ENCODE assay signal across 7 cellular contexts in genomic region chr22:25613114-25613513, GRCh38. TPM values are rescaled to one million over a fixed set of nuclear protein-coding genes. Genes with fewer than 3 reads are reported as not detected.
A peak's percentile ranks its signal among the peaks of the same experiment; 100 is the strongest.
DNase-seq lines count a peak whose midpoint lies in the region; ATAC-seq, FAIRE-seq and TF ChIP-seq lines count a peak whose summit lies in the region.
"Not testable (repeated sequence)": the region's sequence is repeated elsewhere in the genome, so short reads cannot be mapped to it uniquely, and the experiment has no call there.

No MANE protein-coding gene starts in this region.

- peaks cover 32% of the 10 kb centered on the region for H3K79me2 ChIP-seq in GM23338 (replicated peaks; ENCODE audit: insufficient read depth)
- not testable (repeated sequence) for H3K79me2 ChIP-seq in GM12878 (ENCODE audit: control insufficient read depth, insufficient read depth, low read length); H1 (ENCODE audit: control insufficient read depth in 1 of 2, insufficient read depth in 2 of 2, low read length in 2 of 2); HepG2 (ENCODE audit: insufficient read depth, low read length)

- not testable (repeated sequence) for H3K4ac ChIP-seq in H1 (replicated peaks; ENCODE audit: insufficient read length, low read depth, low read length)

- no CpG with 5 or more reads among the region's 3 CpGs for WGBS in GM12878 (ENCODE audit: insufficient coverage, insufficient replicate concordance, low lambda C conversion rate, missing lambda C conversion rate)
- no CpG with 5 or more reads among the region's 3 CpGs for WGBS in H1 (ENCODE audit: extremely low coverage in 1 of 2, insufficient coverage in 1 of 2, insufficient read length in 1 of 2, insufficient replicate concordance in 2 of 2, low coverage in 1 of 2, low lambda C conversion rate in 2 of 2, missing lambda C conversion rate in 1 of 2), 2 experiments
- no CpG with 5 or more reads among the region's 3 CpGs for WGBS in HepG2 (ENCODE audit: low lambda C conversion rate)

- H3K27me3 ChIP-seq in GM23338 (ENCODE audit: insufficient read depth); GM12878 (replicated peaks in 1 of 2; ENCODE audit: control insufficient read depth in 2 of 2, insufficient read depth in 2 of 2, low read length in 1 of 2); H1 (replicated peaks in 1 of 4; ENCODE audit: control insufficient read depth in 3 of 4, extremely low read depth in 1 of 4, insufficient read depth in 3 of 4, low read length in 3 of 4); HepG2 (ENCODE audit: control insufficient read depth in 1 of 2, insufficient read depth in 2 of 2, low read length in 2 of 2): not testable (repeated sequence)

- H4K91ac ChIP-seq in H1 (replicated peaks; ENCODE audit: insufficient read length, low read length): not testable (repeated sequence)

- H3F3A ChIP-seq in GM23338 (replicated peaks; ENCODE audit: low read depth): not testable (repeated sequence)

- intact Hi-C loops in GM12878 (cut with micrococcal nuclease; ENCODE audit: unreplicated experiment); HepG2 (cut with micrococcal nuclease; ENCODE audit: unreplicated experiment): not testable (repeated sequence)

- peak; percentile 66 for ATAC-seq in GM23338
- ATAC-seq in GM12878, HepG2: not testable (repeated sequence)

- TF ChIP-seq POLR2A in GM12891 (IDR thresholded peaks at IDR 0.05; ENCODE audit: low read depth, low read length); GM12878 (IDR thresholded peaks at IDR 0.05; ENCODE audit: low read depth, low read length); H1 (IDR thresholded peaks at IDR 0.05; ENCODE audit: control extremely low read depth in 1 of 2, low read depth in 2 of 2, low read length in 2 of 2); HepG2 (IDR thresholded peaks at IDR 0.05; ENCODE audit: insufficient read depth in 1 of 2, low read depth in 2 of 2, low read length in 2 of 2): not testable (repeated sequence)

- not testable (repeated sequence) for H3K4me1 ChIP-seq in GM23338 (ENCODE audit: insufficient read depth); GM12878 (ENCODE audit: control insufficient read depth, insufficient read depth, low read length); H1 (replicated peaks in 1 of 4; ENCODE audit: control insufficient read depth in 3 of 4, insufficient read depth in 4 of 4, low read length in 3 of 4); HepG2 (ENCODE audit: insufficient read depth, low read length)

- not testable (repeated sequence) for H3K9me3 ChIP-seq in GM12878 (replicated peaks; ENCODE audit: control insufficient read depth, insufficient read depth, low read length); H1 (ENCODE audit: insufficient read depth in 2 of 2, low read depth in 1 of 2, low read length in 1 of 2); HepG2 (ENCODE audit: low read length)

- H4K5ac ChIP-seq in H1 (ENCODE audit: insufficient read length, low read depth, low read length): not testable (repeated sequence)

- H3K23me2 ChIP-seq in H1 (ENCODE audit: low read depth, low read length): not testable (repeated sequence)

- H3K23ac ChIP-seq in H1 (ENCODE audit: insufficient read length): not testable (repeated sequence)

- not testable (repeated sequence) for H3K9me2 ChIP-seq in GM23338 (ENCODE audit: insufficient read depth)

- not testable (repeated sequence) for H2BK15ac ChIP-seq in H1 (ENCODE audit: low read length)

- peaks cover 12% of the 10 kb centered on the region; the same call in 2 of the 3 replicates for H3K36me3 Mint-ChIP-seq in GM23338 (ENCODE audit: low read depth)

- in situ Hi-C loops in GM12878 (cut with MboI); HepG2 (cut with HindIII; ENCODE audit: extremely low pct_ligation_motif_present, low pct_unique_long_range_greater_than_20kb): not testable (repeated sequence)

- CTCF ChIA-PET in GM12878 (lab: Yijun Ruan, JAX); H1 (lab: Charles Lee; ENCODE audit: partially characterized antibody); HepG2 (lab: Yijun Ruan, JAX; ENCODE audit: low intra/inter-chr PET ratio, low total read pairs): not testable (repeated sequence)

- H3K9ac ChIP-seq in GM12878 (ENCODE audit: control insufficient read depth, insufficient read depth, low read length); H1 (replicated peaks in 1 of 4; ENCODE audit: extremely low read depth in 1 of 4, low read depth in 3 of 4, low read length in 3 of 4); HepG2 (ENCODE audit: insufficient read depth, low read depth, low read length): not testable (repeated sequence)

- H3K4me1 Mint-ChIP-seq in GM23338: peaks cover 14% of the 10 kb centered on the region

- not testable (repeated sequence) for H3K4me3 Mint-ChIP-seq in GM23338

- not testable (repeated sequence) for DNase-seq in GM12891 (ENCODE audit: insufficient read length, low spot score); GM18507 (ENCODE audit: extremely low spot score, insufficient read length, low read depth); GM23338 (ENCODE audit: low spot score); GM12878 (ENCODE audit: low read depth, low spot score); H1 (ENCODE audit: low read depth in 1 of 2, low spot score in 2 of 2); HepG2 (ENCODE audit: low spot score); urothelium cell line (ENCODE audit: low spot score)

- not testable (repeated sequence) for H2BK12ac ChIP-seq in H1 (ENCODE audit: low read depth, low read length)

- not testable (repeated sequence) for H3K4me3 ChIP-seq in GM23338; GM12878; H1 (ENCODE audit: extremely low read depth in 1 of 4, insufficient read depth in 2 of 4, low read depth in 3 of 4, low read length in 4 of 4); HepG2 (replicated peaks in 1 of 3; ENCODE audit: insufficient read depth in 1 of 3, low read depth in 2 of 3, low read length in 3 of 3)

- not testable (repeated sequence) for H2BK5ac ChIP-seq in H1 (ENCODE audit: low read depth, low read length)

- H3K18ac ChIP-seq in H1 (ENCODE audit: extremely low read depth, low read length): not testable (repeated sequence)

- not testable (repeated sequence) for H3K27ac Mint-ChIP-seq in GM23338

- not testable (repeated sequence) for TF ChIP-seq CTCF in GM23338 (conservative IDR thresholded peaks at IDR 0.05; ENCODE audit: low read depth in 2 of 2); GM12878 (IDR thresholded peaks at IDR 0.05 in 2 of 3, conservative IDR thresholded peaks at IDR 0.05 in 1 of 3; ENCODE audit: control insufficient read depth in 2 of 3, extremely low read depth in 1 of 3, insufficient read depth in 1 of 3, low read depth in 3 of 3, low read length in 3 of 3); H1 (IDR thresholded peaks at IDR 0.05; ENCODE audit: control extremely low read depth in 1 of 3, insufficient read depth in 1 of 3, low read depth in 1 of 3, low read length in 3 of 3); HepG2 (CRISPR knock-in tag; IDR thresholded peaks at IDR 0.05)

- H4K20me1 ChIP-seq in GM23338 (replicated peaks; ENCODE audit: insufficient read depth); GM12878 (ENCODE audit: control insufficient read depth, insufficient read depth); H1 (replicated peaks in 1 of 2; ENCODE audit: control insufficient read depth in 1 of 2, insufficient read depth in 2 of 2, low read length in 2 of 2); HepG2 (ENCODE audit: insufficient read depth, low read length): not testable (repeated sequence)

- TF ChIP-seq RAD21 in GM12878 (IDR thresholded peaks at IDR 0.05; ENCODE audit: insufficient read depth, low read depth, low read length); H1 (IDR thresholded peaks at IDR 0.05 in 1 of 2, conservative IDR thresholded peaks at IDR 0.05 in 1 of 2; ENCODE audit: low read depth in 2 of 2, low read length in 2 of 2); HepG2 (CRISPR knock-in tag; IDR thresholded peaks at IDR 0.05): not testable (repeated sequence)

- H3K79me1 ChIP-seq in H1 (ENCODE audit: low read depth, low read length): not testable (repeated sequence)

- POLR2A ChIA-PET in GM12878 (lab: Charles Lee); H1 (lab: Charles Lee; ENCODE audit: partially characterized antibody); HepG2 (lab: Yijun Ruan, JAX): not testable (repeated sequence)

- H3K4me2 ChIP-seq in GM23338; GM12878 (ENCODE audit: control insufficient read depth, insufficient read depth); H1 (ENCODE audit: insufficient read depth in 1 of 2, low read depth in 2 of 2, low read length in 2 of 2); HepG2 (ENCODE audit: low read depth, low read length): not testable (repeated sequence)

- H3K56ac ChIP-seq in H1 (replicated peaks; ENCODE audit: insufficient read length, low read depth, low read length): not testable (repeated sequence)

- peak; percentile 52 for FAIRE-seq in GM12891 (lab: Jason Lieb, UNC)
- peak; percentile 46 for FAIRE-seq in GM18507 (lab: Jason Lieb, UNC)
- FAIRE-seq in GM12878 (lab: Jason Lieb, UNC): peak; percentile 41
- FAIRE-seq in H1 (lab: Jason Lieb, UNC): peak; percentile 92
- peak; percentile 59 for FAIRE-seq in HepG2 (lab: Jason Lieb, UNC)
- peak; percentile 99 for FAIRE-seq in urothelium cell line (lab: Jason Lieb, UNC)

- SMC1A ChIA-PET in GM12878 (lab: Charles Lee; ENCODE audit: uncharacterized antibody, unreplicated experiment): not testable (repeated sequence)

- not testable (repeated sequence) for H3K14ac ChIP-seq in H1 (ENCODE audit: insufficient read length)

- not testable (repeated sequence) for TF ChIP-seq EP300 in GM12878 (IDR thresholded peaks at IDR 0.05; ENCODE audit: borderline replicate concordance in 1 of 2, control insufficient read depth in 1 of 2, low read depth in 2 of 2, low read length in 2 of 2); H1 (IDR thresholded peaks at IDR 0.05; ENCODE audit: borderline replicate concordance in 1 of 2, low read depth in 2 of 2, low read length in 2 of 2); HepG2 (IDR thresholded peaks at IDR 0.05; ENCODE audit: low read depth in 2 of 2, low read length in 2 of 2); HepG2 (CRISPR knock-in tag; IDR thresholded peaks at IDR 0.05; ENCODE audit: borderline replicate concordance)

- H3K9me3 Mint-ChIP-seq in GM23338: not testable (repeated sequence)

- H2AFZ ChIP-seq in GM23338; GM12878 (ENCODE audit: control insufficient read depth, low read depth, low read length); H1 (ENCODE audit: low read length); HepG2 (ENCODE audit: low read length): not testable (repeated sequence)

- H2AK5ac ChIP-seq in H1 (ENCODE audit: low read depth, low read length): not testable (repeated sequence)

- H2BK120ac ChIP-seq in H1 (replicated peaks; ENCODE audit: low read depth, low read length): not testable (repeated sequence)

- not testable (repeated sequence) for H3K27me3 Mint-ChIP-seq in GM23338 (ENCODE audit: insufficient read depth, low read depth, poor library complexity)

- H2BK20ac ChIP-seq in H1 (ENCODE audit: low read length): not testable (repeated sequence)

- H3K36me3 ChIP-seq in GM23338 (ENCODE audit: insufficient read depth); GM12878 (ENCODE audit: control insufficient read depth in 2 of 2, insufficient read depth in 2 of 2, low read length in 1 of 2); H1 (ENCODE audit: control insufficient read depth in 2 of 4, insufficient read depth in 4 of 4, low read length in 3 of 4); HepG2 (replicated peaks in 1 of 2; ENCODE audit: control insufficient read depth in 1 of 2, insufficient read depth in 2 of 2, low read length in 2 of 2): not testable (repeated sequence)

- not testable (repeated sequence) for H4K8ac ChIP-seq in H1 (ENCODE audit: extremely low read depth, insufficient read depth, low read length)

- BruUV-seq in GM12878 (replicated peaks; lab: Mats Ljungman, UMichigan): TSS peak; percentile 13
- not testable (repeated sequence) for BruUV-seq in HepG2 (replicated peaks; lab: Mats Ljungman, UMichigan)

- H3K27ac ChIP-seq in GM23338 (ENCODE audit: low read depth); GM12878 (ENCODE audit: control insufficient read depth, insufficient read depth); H1 (ENCODE audit: low read depth, low read length); HepG2 (ENCODE audit: extremely low read length, insufficient read depth, low read length): not testable (repeated sequence)

- RAD21 ChIA-PET in GM12878 (lab: Charles Lee; ENCODE audit: unreplicated experiment): not testable (repeated sequence)

RNA-seq across cellular contexts. Expression of gene GRK3, which starts 48.6 kb away (rescaled TPM):
- 8.5 TPM for polyA plus RNA-seq in GM12891 (2012; ENCODE audit: low read depth, missing spikeins)
- total RNA-seq in GM23338 (2014; rRNA removed; shearing (Covaris generic)): 24.9 and 25.3 TPM in 2 replicates
- polyA plus RNA-seq in GM23338 (2016; fragmentation: Nextera tagmentation; extraction: Ambion mirVana) (6.0 and 6.4 TPM in 2 replicates), GM12878 (2011; rRNA removed) (35.1 and 43.9 TPM in 2 replicates), GM12878 (2014; fragmentation: Illumina TruSeq; extraction: Trizol) (20.7 and 25.2 TPM in 2 replicates), GM12878 (2014; fragmentation: Nextera tagmentation; extraction: Ambion mirVana) (1 to 10 TPM; 4.3 to 4.6 TPM), GM12878 (2014; rRNA removed) (11.6 and 15.2 TPM in 2 replicates), GM12878 (2016; fragmentation: Nextera tagmentation; extraction: Ambion mirVana) (1 to 10 TPM; 3.1 to 5.1 TPM), H1 (2011; rRNA removed) (5.9 and 7.5 TPM in 2 replicates), HepG2 (2011; rRNA removed) (8.4 and 8.5 TPM in 2 replicates)
- 74.9 and 76.8 TPM in 2 replicates for total RNA-seq in GM12878 (2013; cell fraction: nucleolus; rRNA removed)
- total RNA-seq in GM12878 (2014; rRNA removed) (14.3 and 16.8 TPM in 2 replicates), GM12878 (2014; rRNA removed; fragmentation: Illumina TruSeq; extraction: Trizol) (20.3 and 21.3 TPM in 2 replicates), GM12878 (2021) (25.2 and 26.1 TPM in 2 replicates), HepG2 (2016; rRNA removed; fragmentation: Illumina TruSeq; extraction: Trizol) (16.7 and 23.6 TPM in 2 replicates)
- 4.5 TPM for polyA plus RNA-seq in GM12878 (2011; ENCODE audit: low read depth)
- 15.8 and 18.1 TPM in 2 replicates for polyA plus RNA-seq in GM12878 (2011; cell fraction: cytosol; rRNA removed)
- 23.8 and 26.8 TPM in 2 replicates for polyA plus RNA-seq in GM12878 (2011; cell fraction: nucleus; rRNA removed)
- polyA plus RNA-seq in GM12878 (2012): 5.9 and 9.7 TPM in 2 replicates
- polyA minus RNA-seq in GM12878 (2011; rRNA and poly(A)+ RNA removed): 34.4 and 41.6 TPM in 2 replicates
- polyA minus RNA-seq in GM12878 (2011; cell fraction: cytosol; rRNA and poly(A)+ RNA removed): 13.5 and 16.5 TPM in 2 replicates
- 11.6 and 15.6 TPM in 2 replicates for polyA minus RNA-seq in GM12878 (2011; cell fraction: nucleus; rRNA and poly(A)+ RNA removed)
- total RNA-seq in H1 (2021; fragmentation: NEBNext Ultra II Directional; extraction: Animal tissue kit (Norgen Biotek cat#: 25700)): 32.1 and 35.3 TPM in 2 replicates
- polyA plus RNA-seq in H1 (2011; cell fraction: cytosol; rRNA removed): 8.7 TPM
- 12.8 TPM for polyA plus RNA-seq in H1 (2011; cell fraction: nucleus; rRNA removed)
- 7.6 to 11.7 TPM (median 10.5 TPM) in 4 replicates for polyA plus RNA-seq in H1 (2012, experiment 1 of 2)
- 1.3 TPM for polyA plus RNA-seq in H1 (2012, experiment 2 of 2)
- 10.5 TPM for polyA plus RNA-seq in H1 (2013, experiment 1 of 2)
- polyA plus RNA-seq in H1 (2013, experiment 2 of 2): 9.8 TPM
- 27.2 and 29.1 TPM in 2 replicates for polyA minus RNA-seq in H1 (2011; rRNA and poly(A)+ RNA removed)
- polyA minus RNA-seq in H1 (2011; cell fraction: cytosol; rRNA and poly(A)+ RNA removed): 13.9 TPM
- 29.7 TPM for polyA minus RNA-seq in H1 (2011; cell fraction: nucleus; rRNA and poly(A)+ RNA removed)
- total RNA-seq in HepG2 (2016; cell fraction: cytosol; rRNA removed; fragmentation: Illumina TruSeq; extraction: Trizol; ENCODE audit: low read depth): 13.1 and 14.5 TPM in 2 replicates
- 17.2 and 21.5 TPM in 2 replicates for total RNA-seq in HepG2 (2016; cell fraction: insoluble cytoplasmic fraction; rRNA removed; fragmentation: Illumina TruSeq; extraction: Trizol)
- 24.9 and 31.5 TPM in 2 replicates for total RNA-seq in HepG2 (2016; cell fraction: membrane; rRNA removed; fragmentation: Illumina TruSeq; extraction: Trizol)
- 10.9 and 11.2 TPM in 2 replicates for total RNA-seq in HepG2 (2016; cell fraction: nucleus; rRNA removed; fragmentation: Illumina TruSeq; extraction: Trizol)
- polyA plus RNA-seq in HepG2 (2011; cell fraction: cytosol; rRNA removed): 4.6 and 7.2 TPM in 2 replicates
- 7.4 TPM in 2 replicates for polyA plus RNA-seq in HepG2 (2011; cell fraction: nucleus; rRNA removed)
- polyA plus RNA-seq in HepG2 (2012): 6.3 and 6.9 TPM in 2 replicates
- polyA plus RNA-seq in HepG2 (2016; cell fraction: cytosol; fragmentation: Illumina TruSeq; extraction: Trizol; ENCODE audit: low read depth): 9.1 and 9.5 TPM in 2 replicates
- 13.1 and 17.4 TPM in 2 replicates for polyA plus RNA-seq in HepG2 (2016; cell fraction: insoluble cytoplasmic fraction; fragmentation: Illumina TruSeq; extraction: Trizol; ENCODE audit: low read depth)
- 18.9 and 19.4 TPM in 2 replicates for polyA plus RNA-seq in HepG2 (2016; cell fraction: membrane; fragmentation: Illumina TruSeq; extraction: Trizol; ENCODE audit: low read depth)
- 11.1 and 12.7 TPM in 2 replicates for polyA plus RNA-seq in HepG2 (2016; cell fraction: nucleus; fragmentation: Illumina TruSeq; extraction: Trizol; ENCODE audit: insufficient read depth, low read depth)
- 12.8 TPM in 1 of 2 replicates, not detected in the other for polyA minus RNA-seq in HepG2 (2011; rRNA and poly(A)+ RNA removed; ENCODE audit: low replicate concordance)
- polyA minus RNA-seq in HepG2 (2011; cell fraction: cytosol; rRNA and poly(A)+ RNA removed): 9.5 and 11.9 TPM in 2 replicates
- polyA minus RNA-seq in HepG2 (2011; cell fraction: nucleus; rRNA and poly(A)+ RNA removed): 13.4 and 15.9 TPM in 2 replicates
